Comparison of ENCODE assay signal across 34 cellular contexts in the genomic region with DNA sequence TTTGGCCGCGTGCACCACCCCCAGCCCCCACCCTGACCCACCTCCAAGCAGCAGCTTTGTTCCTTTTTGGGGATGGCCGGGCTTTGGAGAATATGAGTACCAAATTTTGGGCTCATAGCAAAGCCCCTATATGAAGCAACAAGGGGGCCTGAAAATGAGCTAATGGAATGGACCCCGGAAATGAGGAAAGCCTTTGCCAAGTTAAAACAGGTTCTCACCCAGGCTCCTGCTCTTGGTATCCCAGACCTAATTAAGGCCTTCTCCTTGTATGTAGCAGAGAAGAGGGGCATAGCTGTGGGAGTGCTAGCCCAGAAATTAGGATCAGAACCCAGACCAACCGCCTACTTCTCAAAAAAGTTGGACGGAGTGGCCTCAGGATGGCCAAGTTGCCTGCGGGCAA.
"Had no signal": no experiment of that assay in that cellular context is flagged by ENCODE, and none has a peak within 500 bp of the region (broad histone marks: within the 10 kb centered on the region; RNA-seq: fewer than 3 reads in every experiment).

No MANE protein-coding gene starts in this region.

- DNase-seq: activated CD4-positive, alpha-beta T cell treated with anti-CD3 and anti-CD28 coated beads, Interleukin-2, amount 10 ng/mL, durations not matched to agents 24 days and 14 days; activated CD4-positive, alpha-beta T cell treated with anti-CD3 and anti-CD28 coated beads, Interleukin-2, amount 50 U/mL, for 4 hours; activated CD8-positive, alpha-beta T cell treated with anti-CD3 and anti-CD28 coated beads for 36 hours; activated effector memory CD4-positive, alpha-beta T cell treated with anti-CD3 and anti-CD28 coated beads, Interleukin-2, amount 50 U/mL, for 16 hours; activated naive CD4-positive, alpha-beta T cell; activated naive CD4-positive, alpha-beta T cell treated with anti-CD3 and anti-CD28 coated beads, Interleukin-2, amount 50 U/mL, for 16 hours; activated naive CD8-positive, alpha-beta T cell treated with anti-CD3 and anti-CD28 coated beads, Interleukin-2, amount 10 ng/mL, durations not matched to agents 7 days and 5 days; activated T-cell treated with anti-CD3 and anti-CD28 coated beads, Interleukin-2, amount 50 U/mL, for 1 hour; activated T-cell treated with anti-CD3 and anti-CD28 coated beads, Interleukin-2, amount 50 U/mL, for 72 hours; amygdala; MM.1S; NCI-H1092 treated with DMSO at 0.1 percent for 48 hours; NCI-H1417; NCI-H146; NCI-H187; NCI-H2029 treated with DMSO at 0.1 percent for 48 hours; NCI-H2107; NCI-H2171; NCI-H510A; NCI-H526; NCI-H748 treated with DMSO at 0.1 percent for 48 hours; NK-92 treated with Interleukin-12 subunit alpha and Interleukin-12 subunit beta, amount 100 ng/mL, for 24 hours; PC-3; Peyer's patch; SIG-M5; T1000; WERI-Rb-1 had no signal

- H3K9ac ChIP-seq: KMS-11 had no signal

- H3K27me3 ChIP-seq: ascending aorta, cardiac muscle cell, Peyer's patch had no signal

- H3K27ac ChIP-seq: ascending aorta, cardiac muscle cell, KMS-11, Peyer's patch, RWPE1, WERI-Rb-1 had no signal

- H3K27me3 Mint-ChIP-seq: activated CD8-positive, alpha-beta T cell treated with anti-CD3 and anti-CD28 coated beads for 36 hours had no signal

- H3K27ac Mint-ChIP-seq: activated CD4-positive, alpha-beta T cell treated with anti-CD3 and anti-CD28 coated beads, Interleukin-2, amount 10 ng/mL, durations not matched to agents 24 days and 14 days; activated CD8-positive, alpha-beta T cell treated with anti-CD3 and anti-CD28 coated beads for 36 hours; activated naive CD8-positive, alpha-beta T cell treated with anti-CD3 and anti-CD28 coated beads, Interleukin-2, amount 10 ng/mL, durations not matched to agents 7 days and 5 days; activated T-cell treated with anti-CD3 and anti-CD28 coated beads, Interleukin-2, amount 50 U/mL, for 72 hours; activated T-helper 17 cell treated with anti-CD3 and anti-CD28 coated beads, Interleukin-2, amount 50 U/mL, for 72 hours had no signal

- H3K4me2 ChIP-seq: KMS-11 had no signal

- H3K36me3 Mint-ChIP-seq: activated naive CD8-positive, alpha-beta T cell treated with anti-CD3 and anti-CD28 coated beads, Interleukin-2, amount 10 ng/mL, durations not matched to agents 7 days and 5 days had no signal

- H3K9me3 Mint-ChIP-seq: activated CD4-positive, alpha-beta T cell treated with anti-CD3 and anti-CD28 coated beads, Interleukin-2, amount 10 ng/mL, durations not matched to agents 24 days and 14 days; activated CD8-positive, alpha-beta T cell treated with anti-CD3 and anti-CD28 coated beads for 36 hours; activated naive CD8-positive, alpha-beta T cell treated with anti-CD3 and anti-CD28 coated beads, Interleukin-2, amount 10 ng/mL, durations not matched to agents 7 days and 5 days; activated T-cell treated with anti-CD3 and anti-CD28 coated beads, Interleukin-2, amount 50 U/mL, for 72 hours; activated T-helper 17 cell treated with anti-CD3 and anti-CD28 coated beads, Interleukin-2, amount 50 U/mL, for 72 hours; central memory CD8-positive, alpha-beta T cell had no signal

- H3K4me3 Mint-ChIP-seq: activated CD4-positive, alpha-beta T cell treated with anti-CD3 and anti-CD28 coated beads, Interleukin-2, amount 10 ng/mL, durations not matched to agents 24 days and 14 days; activated CD8-positive, alpha-beta T cell treated with anti-CD3 and anti-CD28 coated beads for 36 hours; activated naive CD8-positive, alpha-beta T cell treated with anti-CD3 and anti-CD28 coated beads, Interleukin-2, amount 10 ng/mL, durations not matched to agents 7 days and 5 days; activated T-cell treated with anti-CD3 and anti-CD28 coated beads, Interleukin-2, amount 50 U/mL, for 72 hours; activated T-helper 17 cell treated with anti-CD3 and anti-CD28 coated beads, Interleukin-2, amount 50 U/mL, for 72 hours; central memory CD8-positive, alpha-beta T cell had no signal

- H3K4me3 ChIP-seq: ascending aorta, cardiac muscle cell, Peyer's patch had no signal

- H3K4me1 Mint-ChIP-seq: activated CD4-positive, alpha-beta T cell treated with anti-CD3 and anti-CD28 coated beads, Interleukin-2, amount 10 ng/mL, durations not matched to agents 24 days and 14 days; activated naive CD8-positive, alpha-beta T cell treated with anti-CD3 and anti-CD28 coated beads, Interleukin-2, amount 10 ng/mL, durations not matched to agents 7 days and 5 days; activated T-helper 17 cell treated with anti-CD3 and anti-CD28 coated beads, Interleukin-2, amount 50 U/mL, for 72 hours; central memory CD8-positive, alpha-beta T cell had no signal

- H3K36me3 ChIP-seq: ascending aorta, cardiac muscle cell, Peyer's patch, WERI-Rb-1 had no signal

- H3K9me3 ChIP-seq: ascending aorta, Peyer's patch had no signal

- H3K4me1 ChIP-seq: ascending aorta, Peyer's patch had no signal

- ATAC-seq: activated CD8-positive, alpha-beta T cell treated with anti-CD3 and anti-CD28 coated beads for 36 hours; activated T-cell treated with anti-CD3 and anti-CD28 coated beads, Interleukin-2, amount 50 U/mL, for 72 hours; activated T-helper 17 cell treated with anti-CD3 and anti-CD28 coated beads, Interleukin-2, amount 50 U/mL, for 72 hours; PC-3; Right ventricle myocardium inferior had no signal
